In the genomic region with DNA sequence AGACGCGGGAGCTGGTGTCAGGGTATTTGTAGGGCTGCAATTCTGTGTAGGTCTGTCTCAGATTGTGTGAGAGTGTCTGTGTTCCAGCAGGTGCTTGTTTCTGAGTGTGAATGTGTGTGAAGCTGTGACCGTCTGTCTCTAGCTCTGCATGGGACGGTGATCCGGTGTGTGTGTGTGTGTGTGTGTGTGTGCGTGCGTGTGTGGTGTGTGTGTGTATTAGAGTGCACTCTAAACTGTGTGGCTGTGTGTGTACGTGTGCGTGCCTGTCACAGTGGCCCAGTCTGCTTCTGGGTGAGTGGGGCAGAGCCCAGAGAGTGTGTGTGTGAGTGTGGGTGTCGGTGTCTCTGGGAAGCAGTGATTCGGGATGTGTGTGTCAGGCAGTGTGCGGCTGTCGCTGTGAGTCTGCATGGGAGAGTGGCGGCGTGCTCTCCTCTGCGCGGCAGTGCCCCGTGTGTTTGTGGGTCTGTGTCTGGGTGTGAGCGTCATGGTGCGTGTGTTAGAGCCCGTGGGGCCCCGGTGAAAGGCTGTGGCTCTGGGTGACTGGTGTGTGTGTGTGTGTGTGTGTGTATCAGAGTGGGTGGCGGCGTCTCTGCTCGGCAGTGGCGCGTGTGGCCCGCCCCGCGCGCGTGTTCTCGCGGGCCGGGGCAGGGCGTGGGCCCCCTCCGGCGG, we compare ENCODE assay signal across 10 cellular contexts. TPM values are rescaled to one million over a fixed set of nuclear protein-coding genes. Genes with fewer than 3 reads are reported as not detected.
DNase-seq lines count a peak whose midpoint lies in the region; ATAC-seq and TF ChIP-seq lines count a peak whose summit lies in the region.
"Had no signal": no experiment of that assay in that cellular context is flagged by ENCODE, and none has a peak within 500 bp of the region (broad histone marks: within the 10 kb centered on the region; RNA-seq: fewer than 3 reads in every experiment).

No MANE protein-coding gene starts in this region.

- H3K9me3 ChIP-seq in colonic mucosa (no peaks in the 10 kb centered on the region), mesenchymal stem cell (ENCODE audit: control insufficient read depth, low read length) (no peaks in the 10 kb centered on the region), tibial artery (no peaks in the 10 kb centered on the region)

- peak overlapping the region in 1 of 2 donors; percentile 55 for H3K9ac ChIP-seq in colonic mucosa (ENCODE audit: low read depth in 2 of 2, low read length in 2 of 2)
- no peak overlapping the region for H3K9ac ChIP-seq in mesenchymal stem cell (ENCODE audit: low read length)

- no peaks in the 10 kb centered on the region for H3K4me1 ChIP-seq in colonic mucosa
- peaks cover 10% of the 10 kb centered on the region for H3K4me1 ChIP-seq in mesenchymal stem cell (ENCODE audit: control insufficient read depth, insufficient read depth, low read depth, low read length)
- peaks cover 0 to 26% (median 18%) of the 10 kb centered on the region in 4 donors for H3K4me1 ChIP-seq in tibial artery

- peak overlapping the region in 1 of 2 experiments; percentile 96 for H3K23ac ChIP-seq in mesenchymal stem cell (ENCODE audit: low read length in 2 of 2)

- H2BK15ac ChIP-seq in mesenchymal stem cell (ENCODE audit: low read depth, poor library complexity, severe bottlenecking), result no peak overlapping the region

- H3K27ac ChIP-seq in colonic mucosa, result no peak overlapping the region
- H3K27ac ChIP-seq in mesenchymal stem cell (ENCODE audit: low read length, poor library complexity, severe bottlenecking), result no peak overlapping the region
- H3K27ac ChIP-seq in tibial artery, result peak overlapping the region; percentile 22 to 33

- TF ChIP-seq CTCF in colonic mucosa (IDR thresholded peaks at IDR 0.05), result no peak
- no peak for TF ChIP-seq CTCF in tibial artery (IDR thresholded peaks at IDR 0.05)

- peaks cover 16% of the 10 kb centered on the region for H3K4me1 Mint-ChIP-seq in activated T-cell treated with anti-CD3 and anti-CD28 coated beads, Interleukin-2, amount 50 U/mL, for 72 hours (ENCODE audit: low read depth)

- intact Hi-C loops in colonic mucosa (cut with DNase I), result no loop called here
- intact Hi-C loops in tibial artery (cut with DNase I; ENCODE audit: low total_unique reads), result loop anchor here (10.0 kb wide), 1 partner anchor 65 kb away; no protein-coding TSS in a partner anchor

- peak overlapping the region in 1 of 2 experiments; percentile 85 for H2BK12ac ChIP-seq in mesenchymal stem cell (ENCODE audit: low read length in 2 of 2)

- no peak overlapping the region for H2BK120ac ChIP-seq in mesenchymal stem cell (ENCODE audit: low read depth, low read length)

- peak overlapping the region in 1 of 2 experiments; percentile 54 for H3K18ac ChIP-seq in mesenchymal stem cell (ENCODE audit: low read depth in 1 of 2, low read length in 2 of 2)

- peak overlapping the region; percentile 56 for H2AFZ ChIP-seq in mesenchymal stem cell (ENCODE audit: low read depth, low read length)

- peaks cover 5 to 6% of the 10 kb centered on the region in 2 donors for H3K36me3 Mint-ChIP-seq in activated T-cell treated with anti-CD3 and anti-CD28 coated beads, Interleukin-2, amount 50 U/mL, for 72 hours (ENCODE audit: insufficient read depth in 2 of 2)

- H2BK5ac ChIP-seq in mesenchymal stem cell (ENCODE audit: low read depth, low read length, poor library complexity, severe bottlenecking), result no peak overlapping the region

- no peak overlapping the region for H4K91ac ChIP-seq in mesenchymal stem cell (ENCODE audit: low read length)

- peaks cover under 1% of the 10 kb centered on the region for H3K27me3 ChIP-seq in colonic mucosa
- H3K27me3 ChIP-seq in mesenchymal stem cell (ENCODE audit: control insufficient read depth in 1 of 2, insufficient read depth in 1 of 2, low read length in 2 of 2), result peaks cover 52 to 66% of the 10 kb centered on the region in 2 experiments
- H3K27me3 ChIP-seq in tibial artery, result peaks cover 0 to 1% of the 10 kb centered on the region in 2 donors

- peak overlapping the region; percentile 76 to 82 for H3K4me3 Mint-ChIP-seq in activated T-cell treated with anti-CD3 and anti-CD28 coated beads, Interleukin-2, amount 50 U/mL, for 72 hours

- no peaks in the 10 kb centered on the region for H3K79me1 ChIP-seq in mesenchymal stem cell (replicated peaks; ENCODE audit: low read length, poor library complexity, severe bottlenecking)

- WGBS in mesenchymal stem cell, result 43% methylated on average over 16 of the region's 38 CpGs

- H4K8ac ChIP-seq in mesenchymal stem cell (ENCODE audit: low read length), result peak overlapping the region; percentile 0

- no peak overlapping the region for H2AK5ac ChIP-seq in mesenchymal stem cell (ENCODE audit: low read length, severe bottlenecking)

- H3K9me3 Mint-ChIP-seq in activated T-cell treated with anti-CD3 and anti-CD28 coated beads, Interleukin-2, amount 50 U/mL, for 72 hours, result no peaks in the 10 kb centered on the region

- DNase-seq in activated T-cell treated with anti-CD3 and anti-CD28 coated beads, Interleukin-2, amount 50 U/mL, for 72 hours, result peak in 1 of 2 donors; percentile 12
- no peak for DNase-seq in activated T-cell treated with anti-CD3 and anti-CD28 coated beads for 4 hours
- DNase-seq in colonic mucosa, result peak; percentile 23
- peak; percentile 27 for DNase-seq in mesenchymal stem cell
- DNase-seq in tibial artery, result no peak
- no peak for DNase-seq in HUDEP-2 (lab: John Stamatoyannopoulos, UW; ENCODE audit: unreplicated experiment in 76 of 76)
- no peak for DNase-seq in SKM-1 treated with dmso at 0.1 percent for 144 hours (lab: John Stamatoyannopoulos, UW; ENCODE audit: unreplicated experiment)
- DNase-seq: activated gamma-delta T cell, NCI-H226 had no signal

- no peak overlapping the region for H3K27ac Mint-ChIP-seq in activated T-cell treated with anti-CD3 and anti-CD28 coated beads, Interleukin-2, amount 50 U/mL, for 72 hours

- no peak overlapping the region for H3K4ac ChIP-seq in mesenchymal stem cell (ENCODE audit: low read depth in 1 of 2, low read length in 2 of 2)

- H3K14ac ChIP-seq in mesenchymal stem cell (ENCODE audit: low read length in 2 of 2), result peak overlapping the region in 1 of 2 experiments; percentile 90

- peak overlapping the region; percentile 57 for H3K4me2 ChIP-seq in mesenchymal stem cell (ENCODE audit: low read length, poor library complexity, severe bottlenecking)

- peaks cover 71% of the 10 kb centered on the region for H3K27me3 Mint-ChIP-seq in activated T-cell treated with anti-CD3 and anti-CD28 coated beads, Interleukin-2, amount 50 U/mL, for 72 hours (ENCODE audit: low read depth)

- peak; percentile 31 to 34 for ATAC-seq in activated T-cell treated with anti-CD3 and anti-CD28 coated beads, Interleukin-2, amount 50 U/mL, for 72 hours (replicated peaks in 1 of 2)
- ATAC-seq in HG03469 (IDR thresholded peaks at IDR 0.05; ENCODE audit: unreplicated experiment), result no peak

- H3K4me3 ChIP-seq in colonic mucosa, result no peak overlapping the region
- peak overlapping the region in 1 of 2 experiments; percentile 37 for H3K4me3 ChIP-seq in mesenchymal stem cell (ENCODE audit: insufficient read depth in 1 of 2, low read depth in 1 of 2, low read length in 2 of 2)
- H3K4me3 ChIP-seq in tibial artery, result peak overlapping the region; percentile 83 to 87

- H3K36me3 ChIP-seq in colonic mucosa, result no peaks in the 10 kb centered on the region
- no peaks in the 10 kb centered on the region for H3K36me3 ChIP-seq in mesenchymal stem cell (ENCODE audit: control insufficient read depth in 1 of 2, insufficient read depth in 2 of 2, low read depth in 1 of 2, low read length in 2 of 2)
- H3K36me3 ChIP-seq in tibial artery, result no peaks in the 10 kb centered on the region

RNA-seq across cellular contexts. Expression of gene WSCD1, which starts 0.4 kb away (rescaled TPM):
- under 1 TPM; 0.19 to 0.67 TPM for total RNA-seq in activated T-cell treated with anti-CD3 and anti-CD28 coated beads, Interleukin-2, amount 50 U/mL, for 72 hours
- total RNA-seq in colonic mucosa, result 10 to 100 TPM; 19.5 to 22.3 TPM
- polyA plus RNA-seq in mesenchymal stem cell (2013, experiment 1 of 2), result 3.0 TPM
- polyA plus RNA-seq in mesenchymal stem cell (2013, experiment 2 of 2), result 3.3 TPM

Comparison
In these comparisons a context has a peak if more than half of its experiments do, and no peak if none do; other contexts are left out.
1. DNase-seq: peak in colonic mucosa (single experiment) and mesenchymal stem cell (single experiment); none in activated T-cell treated with anti-CD3 and anti-CD28 coated beads for 4 hours (single experiment), tibial artery (0 of 2), HUDEP-2 (0 of 76) and SKM-1 treated with dmso at 0.1 percent for 144 hours (single experiment).
2. H3K27ac ChIP-seq: peak in tibial artery (2 of 2); none in colonic mucosa (single experiment) and mesenchymal stem cell (single experiment).
3. RNA of gene WSCD1, which starts 0.4 kb away (total RNA-seq): 19.5 to 22.3 TPM in colonic mucosa; 0.19 to 0.67 TPM in activated T-cell treated with anti-CD3 and anti-CD28 coated beads, Interleukin-2, amount 50 U/mL, for 72 hours; every median in the first group is over 10 times any median in the second.